In the genomic region with DNA sequence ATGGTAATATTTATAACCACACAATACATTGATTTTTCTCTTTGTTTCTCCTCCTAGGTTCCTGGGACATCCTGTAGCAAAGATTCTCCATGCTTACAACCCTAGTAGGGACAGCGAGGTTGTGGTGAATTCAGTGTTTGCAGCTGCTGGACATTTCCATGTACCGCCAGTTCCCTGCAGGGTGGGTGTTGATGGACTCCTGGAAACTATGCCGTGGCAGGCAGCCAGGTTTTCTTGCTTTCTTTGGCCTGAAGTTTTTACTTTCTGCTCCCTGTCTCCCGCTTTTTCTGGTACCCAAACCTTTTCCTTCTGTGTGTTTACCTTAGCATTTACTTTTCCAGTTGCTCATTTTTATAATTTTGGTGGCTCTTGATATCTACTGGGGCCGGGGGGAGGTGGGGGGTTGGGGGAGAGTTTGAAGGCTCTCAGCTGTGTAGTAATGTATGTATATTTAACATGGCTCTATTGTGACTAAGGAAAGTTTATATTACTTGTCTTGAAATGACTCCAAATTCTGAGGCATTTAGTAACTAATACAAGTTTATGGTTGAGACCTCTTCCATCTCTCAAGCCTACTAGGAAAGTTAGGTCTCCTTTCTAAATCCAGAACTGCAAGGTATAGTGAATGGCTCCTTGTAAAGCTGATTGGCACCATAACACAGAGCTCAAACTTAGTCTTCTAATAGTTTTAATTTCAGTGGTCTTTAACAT, we compare ENCODE assay signal across 8 cellular contexts.
DNase-seq lines count a peak whose midpoint lies in the region; ATAC-seq and TF ChIP-seq lines count a peak whose summit lies in the region.
"Had no signal": no experiment of that assay in that cellular context is flagged by ENCODE, and none has a peak within 500 bp of the region (broad histone marks: within the 10 kb centered on the region; RNA-seq: fewer than 3 reads in every experiment).

No MANE protein-coding gene starts in this region.

- no peak overlapping the region for H4K8ac ChIP-seq in trophoblast cell (ENCODE audit: low read depth, low read length)

- no peak overlapping the region for H2AFZ ChIP-seq in trophoblast cell (ENCODE audit: insufficient read depth, low read length, poor library complexity)

- H2AK5ac ChIP-seq in trophoblast cell (ENCODE audit: low read length), result no peak overlapping the region

- no peaks in the 10 kb centered on the region for H3K27me3 Mint-ChIP-seq in chondrocyte (ENCODE audit: low read depth)
- H3K27me3 Mint-ChIP-seq: activated naive CD8-positive, alpha-beta T cell treated with anti-CD3 and anti-CD28 coated beads, Interleukin-2, amount 10 ng/mL, durations not matched to agents 7 days and 5 days had no signal

- H3K4me3 ChIP-seq in left lung, result no peak overlapping the region
- no peak overlapping the region for H3K4me3 ChIP-seq in thyroid gland (replicated peaks in 1 of 3)
- no peak overlapping the region for H3K4me3 ChIP-seq in trophoblast cell (ENCODE audit: low read depth, low read length)

- H3K14ac ChIP-seq in trophoblast cell (ENCODE audit: low read length), result no peak overlapping the region

- peak; percentile 26 for ATAC-seq in left lung

- peaks cover 47% of the 10 kb centered on the region for H3K4me1 Mint-ChIP-seq in chondrocyte (ENCODE audit: low read depth)

- H3K27ac ChIP-seq in left lung, result no peak overlapping the region
- H3K27ac ChIP-seq in thyroid gland, result no peak overlapping the region
- H3K27ac ChIP-seq in trophoblast cell (ENCODE audit: low read depth, low read length), result no peak overlapping the region

- no peak for TF ChIP-seq POLR2A in thyroid gland (IDR thresholded peaks at IDR 0.05)

- H3K23ac ChIP-seq in trophoblast cell (ENCODE audit: low read length), result no peak overlapping the region

- DNase-seq in chondrocyte (ENCODE audit: low spot score), result no peak
- peak in 1 of 2 donors; percentile 46 for DNase-seq in left lung
- DNase-seq in thyroid gland, result peak; percentile 75 to 81
- no peak for DNase-seq in trophoblast cell
- DNase-seq in GM13977 (ENCODE audit: low spot score), result no peak
- DNase-seq in RKO (ENCODE audit: low spot score), result no peak
- DNase-seq: activated naive CD8-positive, alpha-beta T cell treated with anti-CD3 and anti-CD28 coated beads, Interleukin-2, amount 10 ng/mL, durations not matched to agents 7 days and 5 days had no signal

- no peak; the same call in 1 of the 2 replicates for TF ChIP-seq EP300 in Ishikawa (IDR thresholded peaks at IDR 0.05; ENCODE audit: borderline replicate concordance)

- intact Hi-C loops in left lung (cut with DNase I), result no loop called here
- intact Hi-C loops in thyroid gland (cut with DNase I), result no loop called here

- no peak overlapping the region for H3K9ac ChIP-seq in trophoblast cell (ENCODE audit: low read length)

- no peak overlapping the region for H2BK12ac ChIP-seq in trophoblast cell (ENCODE audit: low read length)

- TF ChIP-seq RAD21 in Ishikawa (IDR thresholded peaks at IDR 0.05; ENCODE audit: low read depth), result no peak

- peak overlapping the region; percentile 82 for H3K27ac Mint-ChIP-seq in chondrocyte (ENCODE audit: unreplicated experiment)
- H3K27ac Mint-ChIP-seq: activated naive CD8-positive, alpha-beta T cell treated with anti-CD3 and anti-CD28 coated beads, Interleukin-2, amount 10 ng/mL, durations not matched to agents 7 days and 5 days had no signal

- peaks cover 0 to 24% of the 10 kb centered on the region in 2 donors for H3K36me3 ChIP-seq in left lung
- no peaks in the 10 kb centered on the region for H3K36me3 ChIP-seq in thyroid gland
- H3K36me3 ChIP-seq in trophoblast cell (ENCODE audit: control insufficient read depth in 1 of 2, insufficient read depth in 2 of 2, low read length in 2 of 2), result peaks cover 0 to 2% of the 10 kb centered on the region in 2 experiments

- no peak overlapping the region for H2BK120ac ChIP-seq in trophoblast cell (ENCODE audit: insufficient read depth, low read length, poor library complexity)

- no peak overlapping the region for H2BK5ac ChIP-seq in trophoblast cell (ENCODE audit: low read depth, low read length, poor library complexity)

- 22 to 24% methylated on average over 5 of the region's 5 CpGs for WGBS in thyroid gland, 2 donors
- no CpG with 5 or more reads among the region's 5 CpGs for WGBS in trophoblast cell (ENCODE audit: extremely low coverage, insufficient coverage, insufficient read length)

- no peak overlapping the region for H3K4me2 ChIP-seq in trophoblast cell (ENCODE audit: low read length)

- H3K79me1 ChIP-seq in trophoblast cell (ENCODE audit: low read length), result no peaks in the 10 kb centered on the region

- no peak overlapping the region for H4K12ac ChIP-seq in trophoblast cell (ENCODE audit: low read depth, low read length)

- H3K36me3 Mint-ChIP-seq in chondrocyte (ENCODE audit: low read depth), result peaks cover under 1% of the 10 kb centered on the region

- in situ Hi-C loops in GM13977 (cut with MboI; ENCODE audit: low pct_unique_long_range_greater_than_20kb, low sequenced_read_pairs, unreplicated experiment), result no loop called here

- peak overlapping the region; percentile 46 for H3K4me3 Mint-ChIP-seq in chondrocyte (ENCODE audit: unreplicated experiment)
- H3K4me3 Mint-ChIP-seq: activated naive CD8-positive, alpha-beta T cell treated with anti-CD3 and anti-CD28 coated beads, Interleukin-2, amount 10 ng/mL, durations not matched to agents 7 days and 5 days had no signal

- H3K18ac ChIP-seq in trophoblast cell (ENCODE audit: low read length), result no peak overlapping the region

- peaks cover 0 to 4% of the 10 kb centered on the region in 2 donors for H3K4me1 ChIP-seq in left lung
- peaks cover 0 to 6% of the 10 kb centered on the region in 2 donors for H3K4me1 ChIP-seq in thyroid gland
- no peaks in the 10 kb centered on the region for H3K4me1 ChIP-seq in trophoblast cell (ENCODE audit: control insufficient read depth in 1 of 2, insufficient read depth in 2 of 2, low read length in 2 of 2)

- H3K27me3 ChIP-seq in left lung (no peaks in the 10 kb centered on the region), thyroid gland (no peaks in the 10 kb centered on the region), trophoblast cell (ENCODE audit: insufficient read depth, low read length) (no peaks in the 10 kb centered on the region)

- no peaks in the 10 kb centered on the region for H3K79me2 ChIP-seq in trophoblast cell (ENCODE audit: control insufficient read depth, insufficient read depth, low read length, poor library complexity)

- peaks cover 2% of the 10 kb centered on the region for H3K9me3 Mint-ChIP-seq in chondrocyte (ENCODE audit: low read depth)

- TF ChIP-seq CTCF in chondrocyte (IDR thresholded peaks at IDR 0.05) (no peak), left lung (IDR thresholded peaks at IDR 0.05) (no peak), thyroid gland (IDR thresholded peaks at IDR 0.05) (no peak), GM13977 (IDR thresholded peaks at IDR 0.05; ENCODE audit: extremely low read depth, insufficient read depth, missing control alignments) (no peak)

- no peak overlapping the region for H4K91ac ChIP-seq in trophoblast cell (ENCODE audit: low read depth, low read length)

- H3K4ac ChIP-seq in trophoblast cell (ENCODE audit: low read depth, low read length), result no peak overlapping the region

- no peaks in the 10 kb centered on the region for H3K9me3 ChIP-seq in left lung
- H3K9me3 ChIP-seq in thyroid gland, result no peaks in the 10 kb centered on the region
- H3K9me3 ChIP-seq in trophoblast cell (ENCODE audit: insufficient read depth, low read depth, low read length), result no peaks in the 10 kb centered on the region

TF ChIP-seq in Ishikawa, 13 proteins besides CTCF, POLR2A, EP300 and RAD21 (continues in another document):
- TF ChIP-seq CEBPB (IDR thresholded peaks at IDR 0.05) (no peak), EGR1 (IDR thresholded peaks at IDR 0.05) (no peak), NFIC (IDR thresholded peaks at IDR 0.05) (peak; percentile 82), ZBTB7A (IDR thresholded peaks at IDR 0.05; ENCODE audit: low read depth) (no peak), TAF1 (IDR thresholded peaks at IDR 0.05; ENCODE audit: low read depth) (no peak), YY1 (IDR thresholded peaks at IDR 0.05; ENCODE audit: low read depth) (no peak), TEAD4 (IDR thresholded peaks at IDR 0.05) (peak; percentile 68), FOXM1 (IDR thresholded peaks at IDR 0.05; ENCODE audit: borderline replicate concordance, low read depth) (no peak)
- TF ChIP-seq, protein P1, sequence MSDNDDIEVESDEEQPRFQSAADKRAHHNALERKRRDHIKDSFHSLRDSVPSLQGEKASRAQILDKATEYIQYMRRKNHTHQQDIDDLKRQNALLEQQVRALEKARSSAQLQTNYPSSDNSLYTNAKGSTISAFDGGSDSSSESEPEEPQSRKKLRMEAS (IDR thresholded peaks at IDR 0.05), result no peak
- TF ChIP-seq, protein P2, sequence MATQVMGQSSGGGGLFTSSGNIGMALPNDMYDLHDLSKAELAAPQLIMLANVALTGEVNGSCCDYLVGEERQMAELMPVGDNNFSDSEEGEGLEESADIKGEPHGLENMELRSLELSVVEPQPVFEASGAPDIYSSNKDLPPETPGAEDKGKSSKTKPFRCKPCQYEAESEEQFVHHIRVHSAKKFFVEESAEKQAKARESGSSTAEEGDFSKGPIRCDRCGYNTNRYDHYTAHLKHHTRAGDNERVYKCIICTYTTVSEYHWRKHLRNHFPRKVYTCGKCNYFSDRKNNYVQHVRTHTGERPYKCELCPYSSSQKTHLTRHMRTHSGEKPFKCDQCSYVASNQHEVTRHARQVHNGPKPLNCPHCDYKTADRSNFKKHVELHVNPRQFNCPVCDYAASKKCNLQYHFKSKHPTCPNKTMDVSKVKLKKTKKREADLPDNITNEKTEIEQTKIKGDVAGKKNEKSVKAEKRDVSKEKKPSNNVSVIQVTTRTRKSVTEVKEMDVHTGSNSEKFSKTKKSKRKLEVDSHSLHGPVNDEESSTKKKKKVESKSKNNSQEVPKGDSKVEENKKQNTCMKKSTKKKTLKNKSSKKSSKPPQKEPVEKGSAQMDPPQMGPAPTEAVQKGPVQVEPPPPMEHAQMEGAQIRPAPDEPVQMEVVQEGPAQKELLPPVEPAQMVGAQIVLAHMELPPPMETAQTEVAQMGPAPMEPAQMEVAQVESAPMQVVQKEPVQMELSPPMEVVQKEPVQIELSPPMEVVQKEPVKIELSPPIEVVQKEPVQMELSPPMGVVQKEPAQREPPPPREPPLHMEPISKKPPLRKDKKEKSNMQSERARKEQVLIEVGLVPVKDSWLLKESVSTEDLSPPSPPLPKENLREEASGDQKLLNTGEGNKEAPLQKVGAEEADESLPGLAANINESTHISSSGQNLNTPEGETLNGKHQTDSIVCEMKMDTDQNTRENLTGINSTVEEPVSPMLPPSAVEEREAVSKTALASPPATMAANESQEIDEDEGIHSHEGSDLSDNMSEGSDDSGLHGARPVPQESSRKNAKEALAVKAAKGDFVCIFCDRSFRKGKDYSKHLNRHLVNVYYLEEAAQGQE (IDR thresholded peaks at IDR 0.05; ENCODE audit: low read depth), result no peak
- TF ChIP-seq, protein P3, sequence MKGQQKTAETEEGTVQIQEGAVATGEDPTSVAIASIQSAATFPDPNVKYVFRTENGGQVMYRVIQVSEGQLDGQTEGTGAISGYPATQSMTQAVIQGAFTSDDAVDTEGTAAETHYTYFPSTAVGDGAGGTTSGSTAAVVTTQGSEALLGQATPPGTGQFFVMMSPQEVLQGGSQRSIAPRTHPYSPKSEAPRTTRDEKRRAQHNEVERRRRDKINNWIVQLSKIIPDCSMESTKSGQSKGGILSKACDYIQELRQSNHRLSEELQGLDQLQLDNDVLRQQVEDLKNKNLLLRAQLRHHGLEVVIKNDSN (IDR thresholded peaks at IDR 0.05), result no peak

Comparison
In these comparisons a context has a peak if more than half of its experiments do, and no peak if none do; other contexts are left out.
1. DNase-seq: peak in thyroid gland (2 of 2); none in chondrocyte (single experiment), trophoblast cell (0 of 2), GM13977 (single experiment) and RKO (single experiment).